In genomic region chr14:76956253-76957090, GRCh38 we compare ENCODE assay signal across 1 cellular context.
TF ChIP-seq lines count a peak whose summit lies in the region.

No MANE protein-coding gene starts in this region.

TF ChIP-seq in HepG2, 621 proteins besides CTCF, POLR2A, EP300 and RAD21 (continued from another document and continues in another):
- TF ChIP-seq ZNF235 (CRISPR knock-in tag; IDR thresholded peaks at IDR 0.05; ENCODE audit: borderline replicate concordance) (0 out of 2 replicates have a peak, but pooled peaks have one; percentile 70), ZBTB3 (CRISPR knock-in tag; IDR thresholded peaks at IDR 0.05; ENCODE audit: borderline replicate concordance, low read depth) (no peak), SNAPC4 (CRISPR knock-in tag; IDR thresholded peaks at IDR 0.05) (no peak), ZFP41 (CRISPR knock-in tag; IDR thresholded peaks at IDR 0.05; ENCODE audit: borderline replicate concordance) (no peak), CCDC6 (CRISPR knock-in tag; IDR thresholded peaks at IDR 0.05) (no peak), ZBTB46 (CRISPR knock-in tag; IDR thresholded peaks at IDR 0.05; ENCODE audit: borderline replicate concordance) (no peak), KDM6A (CRISPR knock-in tag; IDR thresholded peaks at IDR 0.05; ENCODE audit: low read depth) (no peak), HNRNPLL (IDR thresholded peaks at IDR 0.05; ENCODE audit: low read depth, low read length, poor library complexity, severe bottlenecking) (peak; percentile 76), GFI1 (CRISPR knock-in tag; IDR thresholded peaks at IDR 0.05; ENCODE audit: borderline replicate concordance) (peak; percentile 79; the same call in 1 of the 2 replicates), ASH2L (IDR thresholded peaks at IDR 0.05; ENCODE audit: insufficient read length, low read depth, low read length) (peak; percentile 57), ZNF768 (CRISPR knock-in tag; IDR thresholded peaks at IDR 0.05) (peak; percentile 36; the same call in 1 of the 2 replicates), SMARCE1 (IDR thresholded peaks at IDR 0.05; ENCODE audit: borderline replicate concordance) (no peak), TCF12 (IDR thresholded peaks at IDR 0.05) (no peak), TCF12 (CRISPR knock-in tag; IDR thresholded peaks at IDR 0.05) (0 out of 2 replicates have a peak, but pooled peaks have one; percentile 18), PTBP1 (IDR thresholded peaks at IDR 0.05; ENCODE audit: low read depth, low read length, poor library complexity, severe bottlenecking) (no peak), ZNF160 (CRISPR knock-in tag; IDR thresholded peaks at IDR 0.05) (no peak), ZFP1 (CRISPR knock-in tag; IDR thresholded peaks at IDR 0.05) (no peak), SAFB2 (CRISPR knock-in tag; IDR thresholded peaks at IDR 0.05; ENCODE audit: borderline replicate concordance, low read depth) (peak; percentile 77; the same call in 1 of the 2 replicates), ELF4 (CRISPR knock-in tag; IDR thresholded peaks at IDR 0.05; ENCODE audit: borderline replicate concordance) (no peak), GLMP (CRISPR knock-in tag; IDR thresholded peaks at IDR 0.05; ENCODE audit: borderline replicate concordance) (no peak), MEIS1 (CRISPR knock-in tag; IDR thresholded peaks at IDR 0.05; ENCODE audit: borderline replicate concordance) (no peak), PRDM15 (CRISPR knock-in tag; IDR thresholded peaks at IDR 0.05) (no peak), HNRNPH1 (optimal IDR thresholded peaks at IDR 0.05; ENCODE audit: low read depth, low read length) (no peak), ZNF781 (CRISPR knock-in tag; IDR thresholded peaks at IDR 0.05; ENCODE audit: borderline replicate concordance, not compliant biosample characterization) (no peak), ZNF704 (CRISPR knock-in tag; IDR thresholded peaks at IDR 0.05; ENCODE audit: borderline replicate concordance) (no peak), ZNF609 (CRISPR knock-in tag; IDR thresholded peaks at IDR 0.05; ENCODE audit: borderline replicate concordance) (peak; percentile 64), ZNF550 (CRISPR knock-in tag; IDR thresholded peaks at IDR 0.05; ENCODE audit: borderline replicate concordance) (no peak), NONO (IDR thresholded peaks at IDR 0.05) (no peak), NONO (CRISPR knock-in tag; conservative IDR thresholded peaks at IDR 0.05) (peak; percentile 73; the same call in 1 of the 2 replicates), ZNF503 (CRISPR knock-in tag; IDR thresholded peaks at IDR 0.05) (no peak), ELF1 (CRISPR knock-in tag; IDR thresholded peaks at IDR 0.05) (peak; percentile 31; the same call in 1 of the 2 replicates), REXO4 (CRISPR knock-in tag; IDR thresholded peaks at IDR 0.05; ENCODE audit: borderline replicate concordance) (no peak), SP140L (CRISPR knock-in tag; IDR thresholded peaks at IDR 0.05; ENCODE audit: borderline replicate concordance) (no peak), NR0B2 (CRISPR knock-in tag; IDR thresholded peaks at IDR 0.05) (no peak), KDM5A (IDR thresholded peaks at IDR 0.05; ENCODE audit: borderline replicate concordance, low read length) (no peak), MYPOP (CRISPR knock-in tag; IDR thresholded peaks at IDR 0.05) (no peak), ZNF569 (CRISPR knock-in tag; IDR thresholded peaks at IDR 0.05; ENCODE audit: borderline replicate concordance) (no peak), PCBP2 (optimal IDR thresholded peaks at IDR 0.05; ENCODE audit: low read depth, low read length, poor library complexity, severe bottlenecking) (no peak), SPEN (CRISPR knock-in tag; IDR thresholded peaks at IDR 0.05; ENCODE audit: low read depth) (peak; percentile 54; the same call in 1 of the 2 replicates)
